9 cellular contexts compared by ENCODE assay signal in the genomic region with DNA sequence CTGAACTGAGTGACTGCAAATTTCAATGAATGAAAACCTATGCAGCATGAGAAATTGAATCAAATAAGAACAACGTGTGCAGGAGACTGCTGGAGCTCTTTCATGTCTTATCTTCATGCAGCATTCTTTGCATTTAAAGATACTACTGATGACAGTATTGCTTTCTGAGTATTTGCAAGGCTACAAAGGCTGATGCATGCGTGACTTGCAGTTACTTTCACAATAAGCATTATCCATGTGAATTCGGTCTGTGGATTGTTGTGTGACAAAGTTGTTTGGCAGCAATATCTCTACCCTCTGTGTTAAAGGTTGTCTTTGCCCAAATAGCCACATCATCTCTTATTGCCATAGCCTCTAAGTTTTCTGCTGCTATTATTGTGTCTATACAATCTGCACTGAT.
"Had no signal": no experiment of that assay in that cellular context is flagged by ENCODE, and none has a peak within 500 bp of the region (broad histone marks: within the 10 kb centered on the region; RNA-seq: fewer than 3 reads in every experiment).

No MANE protein-coding gene starts in this region.

- FAIRE-seq: HepG2 had no signal

- H3K27ac ChIP-seq: HL-60 had no signal

- H3K9me3 ChIP-seq: HAP-1 had no signal

- H3K4me2 ChIP-seq: GM23338 had no signal

- DNase-seq: H7, HFFc6, KG1 had no signal

- H3K4me1 Mint-ChIP-seq: GM23338 had no signal

- H3K36me3 ChIP-seq: HAP-1 had no signal

- H3K4me3 ChIP-seq: GM23338, HAP-1 had no signal

- H3K27ac Mint-ChIP-seq: GM23338, HFFc6, IgD-negative memory B cell had no signal

- H3K9me3 Mint-ChIP-seq: GM23338, HFFc6, IgD-negative memory B cell had no signal

- ATAC-seq: GM23338, HCT116, HepG2 had no signal

- H3K4me3 Mint-ChIP-seq: GM23338, HFFc6, IgD-negative memory B cell had no signal

- H2AFZ ChIP-seq: GM23338 had no signal

- H3K36me3 Mint-ChIP-seq: IgD-negative memory B cell had no signal
